27 cellular contexts compared by ENCODE assay signal in genomic region chr14:100396266-100396795, GRCh38.
"Had no signal": no experiment of that assay in that cellular context is flagged by ENCODE, and none has a peak within 500 bp of the region (broad histone marks: within the 10 kb centered on the region; RNA-seq: fewer than 3 reads in every experiment).

No MANE protein-coding gene starts in this region.

- H3K27me3 ChIP-seq: body of pancreas, foreskin keratinocyte, testis, uterus had no signal

- H3K36me3 ChIP-seq: left ventricle myocardium inferior, uterus had no signal

- H3K9me3 ChIP-seq: body of pancreas, left ventricle myocardium inferior, testis, uterus had no signal

- H3K4me1 ChIP-seq: uterus had no signal

- H3K4me3 Mint-ChIP-seq: activated CD4-positive, alpha-beta T cell treated with anti-CD3 and anti-CD28 coated beads, Interleukin-2, amount 10 ng/mL, durations not matched to agents 7 days and 5 days; activated CD8-positive, alpha-beta memory T cell treated with anti-CD3 and anti-CD28 coated beads, Interleukin-2, amount 10 ng/mL, durations not matched to agents 7 days and 5 days; activated CD8-positive, alpha-beta T cell treated with anti-CD3 and anti-CD28 coated beads for 36 hours; activated naive CD8-positive, alpha-beta T cell treated with anti-CD3 and anti-CD28 coated beads, Interleukin-2, amount 50 U/mL, for 24 hours; activated T-helper 1 cell treated with anti-CD3 and anti-CD28 coated beads, Interleukin-12 subunit alpha, Interleukin-12 subunit beta, Interleukin-2, Interleukin-4 antibody, amounts not matched to agents 30 ng/mL and 10 ng/mL and 1 ng/mL, durations not matched to agents 14 hours and 24 hours and 36 hours; natural killer cell treated with Interleukin-12 subunit alpha and Interleukin-12 subunit beta and Interleukin-15 and Interleukin-18, amount 100 ng/mL, for 72 hours; stimulated activated naive B cell treated with anti-CD40 and anti-IgM and Interleukin-4, amounts not matched to agents 10 μg/mL and 1 μg/mL and 100 μg/mL, for 72 hours; T-helper 17 cell had no signal

- DNase-seq: activated CD4-positive, alpha-beta T cell treated with anti-CD3 and anti-CD28 coated beads, Interleukin-2, amount 10 ng/mL, durations not matched to agents 7 days and 5 days; activated CD4-positive, CD25-positive, alpha-beta regulatory T cell treated with anti-CD3 and anti-CD28 coated beads, Interleukin-2, amount 50 U/mL, for 72 hours; activated CD8-positive, alpha-beta memory T cell treated with anti-CD3 and anti-CD28 coated beads, Interleukin-2, amount 10 ng/mL, durations not matched to agents 7 days and 5 days; activated CD8-positive, alpha-beta T cell treated with anti-CD3 and anti-CD28 coated beads for 36 hours; activated gamma-delta T cell; activated naive CD4-positive, alpha-beta T cell treated with anti-CD3 and anti-CD28 coated beads, Interleukin-2, amount 50 U/mL, for 16 hours; activated naive CD8-positive, alpha-beta T cell treated with anti-CD3 and anti-CD28 coated beads, Interleukin-2, amount 50 U/mL, for 24 hours; body of pancreas; central memory CD4-positive, alpha-beta T cell; dermis blood vessel endothelial cell; effector CD8-positive, alpha-beta T cell; foreskin keratinocyte; kidney; left ventricle myocardium inferior; midbrain; occipital lobe; stimulated activated CD4-positive, alpha-beta T cell treated with anti-CD3 and anti-CD28 coated beads, Interleukin-2, amount 100 ng/mL, for 48 hours; stimulated activated CD8-positive, alpha-beta memory T cell treated with anti-CD3 and anti-CD28 coated beads, Interleukin-4, amount 100 ng/mL, for 48 hours; stimulated activated naive B cell treated with anti-CD40 and anti-IgM and Interleukin-4, amounts not matched to agents 10 μg/mL and 1 μg/mL and 100 μg/mL, for 72 hours; T-helper 17 cell; testis; trophoblast cell; uterus had no signal

- H3K9me3 Mint-ChIP-seq: activated CD4-positive, alpha-beta T cell treated with anti-CD3 and anti-CD28 coated beads, Interleukin-2, amount 10 ng/mL, durations not matched to agents 7 days and 5 days; activated CD8-positive, alpha-beta T cell treated with anti-CD3 and anti-CD28 coated beads for 36 hours; activated naive CD8-positive, alpha-beta T cell treated with anti-CD3 and anti-CD28 coated beads, Interleukin-2, amount 50 U/mL, for 24 hours; activated T-helper 1 cell treated with anti-CD3 and anti-CD28 coated beads, Interleukin-12 subunit alpha, Interleukin-12 subunit beta, Interleukin-2, Interleukin-4 antibody, amounts not matched to agents 30 ng/mL and 10 ng/mL and 1 ng/mL, durations not matched to agents 14 hours and 24 hours and 36 hours; natural killer cell treated with Interleukin-12 subunit alpha and Interleukin-12 subunit beta and Interleukin-15 and Interleukin-18, amount 100 ng/mL, for 72 hours; stimulated activated naive B cell treated with anti-CD40 and anti-IgM and Interleukin-4, amounts not matched to agents 10 μg/mL and 1 μg/mL and 100 μg/mL, for 72 hours had no signal

- H3K27ac Mint-ChIP-seq: activated CD4-positive, alpha-beta T cell treated with anti-CD3 and anti-CD28 coated beads, Interleukin-2, amount 10 ng/mL, durations not matched to agents 7 days and 5 days; activated CD8-positive, alpha-beta memory T cell treated with anti-CD3 and anti-CD28 coated beads, Interleukin-2, amount 10 ng/mL, durations not matched to agents 7 days and 5 days; activated CD8-positive, alpha-beta T cell treated with anti-CD3 and anti-CD28 coated beads for 36 hours; activated naive CD8-positive, alpha-beta T cell treated with anti-CD3 and anti-CD28 coated beads, Interleukin-2, amount 50 U/mL, for 24 hours; activated T-helper 1 cell treated with anti-CD3 and anti-CD28 coated beads, Interleukin-12 subunit alpha, Interleukin-12 subunit beta, Interleukin-2, Interleukin-4 antibody, amounts not matched to agents 30 ng/mL and 10 ng/mL and 1 ng/mL, durations not matched to agents 14 hours and 24 hours and 36 hours; stimulated activated naive B cell treated with anti-CD40 and anti-IgM and Interleukin-4, amounts not matched to agents 10 μg/mL and 1 μg/mL and 100 μg/mL, for 72 hours; T-helper 17 cell had no signal

- H3K4me1 Mint-ChIP-seq: activated CD4-positive, alpha-beta T cell treated with anti-CD3 and anti-CD28 coated beads, Interleukin-2, amount 10 ng/mL, durations not matched to agents 7 days and 5 days; activated CD8-positive, alpha-beta memory T cell treated with anti-CD3 and anti-CD28 coated beads, Interleukin-2, amount 10 ng/mL, durations not matched to agents 7 days and 5 days had no signal

- H3K27ac ChIP-seq: body of pancreas, foreskin keratinocyte, left ventricle myocardium inferior, testis, uterus had no signal

- ATAC-seq: activated CD8-positive, alpha-beta memory T cell treated with anti-CD3 and anti-CD28 coated beads, Interleukin-2, amount 10 ng/mL, durations not matched to agents 7 days and 5 days; activated CD8-positive, alpha-beta T cell treated with anti-CD3 and anti-CD28 coated beads for 36 hours; activated naive CD8-positive, alpha-beta T cell treated with anti-CD3 and anti-CD28 coated beads, Interleukin-2, amount 50 U/mL, for 24 hours; body of pancreas; foreskin keratinocyte; natural killer cell treated with Interleukin-12 subunit alpha and Interleukin-12 subunit beta and Interleukin-15 and Interleukin-18, amount 100 ng/mL, for 72 hours; sciatic nerve; stimulated activated naive B cell treated with anti-CD40 and anti-IgM and Interleukin-4, amounts not matched to agents 10 μg/mL and 1 μg/mL and 100 μg/mL, for 72 hours; T-helper 17 cell had no signal

- H3K27me3 Mint-ChIP-seq: activated CD4-positive, alpha-beta T cell treated with anti-CD3 and anti-CD28 coated beads, Interleukin-2, amount 10 ng/mL, durations not matched to agents 7 days and 5 days; activated CD8-positive, alpha-beta memory T cell treated with anti-CD3 and anti-CD28 coated beads, Interleukin-2, amount 10 ng/mL, durations not matched to agents 7 days and 5 days; activated CD8-positive, alpha-beta T cell treated with anti-CD3 and anti-CD28 coated beads for 36 hours; activated naive CD8-positive, alpha-beta T cell treated with anti-CD3 and anti-CD28 coated beads, Interleukin-2, amount 50 U/mL, for 24 hours; stimulated activated naive B cell treated with anti-CD40 and anti-IgM and Interleukin-4, amounts not matched to agents 10 μg/mL and 1 μg/mL and 100 μg/mL, for 72 hours; T-helper 17 cell had no signal

- H3K36me3 Mint-ChIP-seq: activated CD8-positive, alpha-beta memory T cell treated with anti-CD3 and anti-CD28 coated beads, Interleukin-2, amount 10 ng/mL, durations not matched to agents 7 days and 5 days; natural killer cell treated with Interleukin-12 subunit alpha and Interleukin-12 subunit beta and Interleukin-15 and Interleukin-18, amount 100 ng/mL, for 72 hours had no signal

- H3K4me2 ChIP-seq: smooth muscle cell had no signal

- H3K4me3 ChIP-seq: body of pancreas, left ventricle myocardium inferior, smooth muscle cell, testis, uterus had no signal
